ENCODE assay signal across 9 cellular contexts in genomic region chr4:138053601-138054322, GRCh38.
DNase-seq lines count a peak whose midpoint lies in the region; ATAC-seq and TF ChIP-seq lines count a peak whose summit lies in the region.
"Had no signal": no experiment of that assay in that cellular context is flagged by ENCODE, and none has a peak within 500 bp of the region (broad histone marks: within the 10 kb centered on the region; RNA-seq: fewer than 3 reads in every experiment).

No MANE protein-coding gene starts in this region.

- H3K36me3 ChIP-seq in HEK293 (ENCODE audit: control insufficient read depth in 2 of 2, insufficient read depth in 1 of 2, low read length in 2 of 2) (no peaks in the 10 kb centered on the region), RWPE2 (ENCODE audit: low read depth) (no peaks in the 10 kb centered on the region), smooth muscle cell (ENCODE audit: low read depth) (no peaks in the 10 kb centered on the region)

- POLR2A ChIA-PET in HEK293 (lab: Yijun Ruan, JAX): no interaction called here

- no peak overlapping the region for H3K4me3 ChIP-seq in HEK293 (ENCODE audit: low read depth, low read length)
- H3K4me3 ChIP-seq in RWPE2 (ENCODE audit: severe bottlenecking): no peak overlapping the region
- peak overlapping the region; percentile 40 for H3K4me3 ChIP-seq in fibroblast of pulmonary artery (replicated peaks; ENCODE audit: low read depth, low read length)
- peak overlapping the region; percentile 33 for H3K4me3 ChIP-seq in smooth muscle cell

- CTCF ChIA-PET in HEK293 (lab: Yijun Ruan, JAX): interaction anchor here (1.4 kb wide), 1 partner anchor 37 kb away, joined by 5 read pairs; no protein-coding TSS in a partner anchor

- WGBS in smooth muscle cell (ENCODE audit: low lambda C conversion rate): 3% methylated on average over 5 of the region's 5 CpGs

- no peak for DNase-seq in RWPE2 (ENCODE audit: low spot score)
- DNase-seq in fibroblast of pulmonary artery (ENCODE audit: low read depth): peak; percentile 89
- no peak for DNase-seq in smooth muscle cell (lab: John Stamatoyannopoulos, UW; ENCODE audit: unreplicated experiment)
- DNase-seq in NCI-H1092 (lab: John Stamatoyannopoulos, UW): no peak
- no peak for DNase-seq in activated CD4-positive, alpha-beta T cell treated with anti-CD3 and anti-CD28 coated beads, Interleukin-2, amount 50 U/mL, for 1 hour
- DNase-seq: activated naive CD8-positive, alpha-beta T cell treated with anti-CD3 and anti-CD28 coated beads, Interleukin-2, amount 10 ng/mL, durations not matched to agents 7 days and 5 days had no signal

- TF ChIP-seq CTCF in HEK293 (tag by site-specific recombination; IDR thresholded peaks at IDR 0.05): no peak
- no peak for TF ChIP-seq CTCF in RWPE2 (IDR thresholded peaks at IDR 0.05; ENCODE audit: poor library complexity, severe bottlenecking)
- TF ChIP-seq CTCF in fibroblast of pulmonary artery (IDR thresholded peaks at IDR 0.05; ENCODE audit: low read length, missing control alignments): no peak
- no peak for TF ChIP-seq CTCF in smooth muscle cell (IDR thresholded peaks at IDR 0.05; ENCODE audit: borderline replicate concordance, insufficient read depth, poor library complexity, severe bottlenecking)

- H3K9ac ChIP-seq in smooth muscle cell (ENCODE audit: low read depth): peak overlapping the region; percentile 4

- H3K9me3 ChIP-seq in HEK293 (ENCODE audit: control insufficient read depth, insufficient read depth, low read depth, low read length) (no peaks in the 10 kb centered on the region), RWPE2 (ENCODE audit: severe bottlenecking) (no peaks in the 10 kb centered on the region), smooth muscle cell (replicated peaks; ENCODE audit: low read depth) (no peaks in the 10 kb centered on the region)

- peak overlapping the region; percentile 13 for H2AFZ ChIP-seq in smooth muscle cell (ENCODE audit: low read depth)

- H3K4me1 ChIP-seq in HEK293 (ENCODE audit: control insufficient read depth, insufficient read depth, low read length): no peaks in the 10 kb centered on the region
- H3K4me1 ChIP-seq in RWPE2 (ENCODE audit: insufficient read depth, poor library complexity, severe bottlenecking): peaks cover 49% of the 10 kb centered on the region
- peaks cover 10% of the 10 kb centered on the region for H3K4me1 ChIP-seq in smooth muscle cell (ENCODE audit: low read depth)

- no peaks in the 10 kb centered on the region for H4K20me1 ChIP-seq in smooth muscle cell (ENCODE audit: low read depth)

- H3K4me2 ChIP-seq in smooth muscle cell: peak overlapping the region; percentile 82

- ATAC-seq in RWPE2 (ENCODE audit: low read depth) (peak; percentile 86), GM19351 (IDR thresholded peaks at IDR 0.05; ENCODE audit: unreplicated experiment) (no peak), HG03565 (IDR thresholded peaks at IDR 0.05; ENCODE audit: unreplicated experiment) (no peak)

- H3K79me2 ChIP-seq in smooth muscle cell (ENCODE audit: low read depth): no peaks in the 10 kb centered on the region

- H3K27me3 ChIP-seq in RWPE2 (ENCODE audit: insufficient read depth, poor library complexity, severe bottlenecking): no peaks in the 10 kb centered on the region
- H3K27me3 ChIP-seq in smooth muscle cell (ENCODE audit: low read depth): no peaks in the 10 kb centered on the region

- no peak overlapping the region for H3K27ac ChIP-seq in HEK293 (ENCODE audit: extremely low read depth, low read depth, low read length)
- peak overlapping the region; percentile 92 for H3K27ac ChIP-seq in RWPE2 (ENCODE audit: poor library complexity, severe bottlenecking)
- H3K27ac ChIP-seq in smooth muscle cell (ENCODE audit: low read depth): peak overlapping the region; percentile 73

- H3F3A ChIP-seq in smooth muscle cell (ENCODE audit: low read depth): no peaks in the 10 kb centered on the region

TF ChIP-seq in HEK293, 187 proteins besides CTCF, POLR2A, EP300 and RAD21 (continues in another document):
- peak; percentile 33; the same call in 1 of the 2 replicates for TF ChIP-seq PRDM1 (tag by site-specific recombination; IDR thresholded peaks at IDR 0.05)
- no peak for TF ChIP-seq BCL6B (tag by site-specific recombination; IDR thresholded peaks at IDR 0.05)
- TF ChIP-seq ZFP41 (tag by site-specific recombination; IDR thresholded peaks at IDR 0.05; ENCODE audit: borderline replicate concordance): no peak
- TF ChIP-seq ZNF513 (tag by site-specific recombination; IDR thresholded peaks at IDR 0.05): no peak
- TF ChIP-seq ZNF629 (tag by site-specific recombination; IDR thresholded peaks at IDR 0.05): no peak
- TF ChIP-seq ZNF335 (tag by site-specific recombination; conservative IDR thresholded peaks at IDR 0.05): peak; percentile 39
- no peak for TF ChIP-seq ZNF610 (tag by site-specific recombination; IDR thresholded peaks at IDR 0.05; ENCODE audit: borderline replicate concordance)
- TF ChIP-seq ZNF18 (tag by site-specific recombination; IDR thresholded peaks at IDR 0.05): no peak
- TF ChIP-seq ZBTB26 (tag by site-specific recombination; optimal IDR thresholded peaks at IDR 0.05): no peak
- TF ChIP-seq ZNF449 (tag by site-specific recombination; IDR thresholded peaks at IDR 0.05): no peak

Comparison
In these comparisons a context has a peak if more than half of its experiments do, and no peak if none do; other contexts are left out.
1. H3K4me3 ChIP-seq: peak in fibroblast of pulmonary artery (single experiment) and smooth muscle cell (single experiment); none in HEK293 (single experiment) and RWPE2 (single experiment).